ENCODE assay signal across 11 cellular contexts in genomic region chr11:27468643-27469332, GRCh38. TPM values are rescaled to one million over a fixed set of nuclear protein-coding genes. Genes with fewer than 3 reads are reported as not detected.
DNase-seq lines count a peak whose midpoint lies in the region; ATAC-seq and TF ChIP-seq lines count a peak whose summit lies in the region.
"Had no signal": no experiment of that assay in that cellular context is flagged by ENCODE, and none has a peak within 500 bp of the region (broad histone marks: within the 10 kb centered on the region; RNA-seq: fewer than 3 reads in every experiment).

No MANE protein-coding gene starts in this region.

- H3K9me3 Mint-ChIP-seq in WTC11, result no peaks in the 10 kb centered on the region
- H3K9me3 Mint-ChIP-seq: activated naive CD8-positive, alpha-beta T cell treated with anti-CD3 and anti-CD28 coated beads, Interleukin-2, amount 10 ng/mL, durations not matched to agents 7 days and 5 days had no signal

- TF ChIP-seq CTCF in WTC11 (IDR thresholded peaks at IDR 0.05) (no peak), prostate gland (IDR thresholded peaks at IDR 0.05) (no peak)

- peak overlapping the region; percentile 98 for H3K27ac ChIP-seq in GM23248
- H3K27ac ChIP-seq in prostate gland, result peak overlapping the region; percentile 26 to 82

- in situ Hi-C loops in GM23248 (cut with MboI), result no loop called here

- H3K27ac Mint-ChIP-seq in WTC11, result peak overlapping the region; percentile 81
- H3K27ac Mint-ChIP-seq: activated naive CD8-positive, alpha-beta T cell treated with anti-CD3 and anti-CD28 coated beads, Interleukin-2, amount 10 ng/mL, durations not matched to agents 7 days and 5 days had no signal

- peak overlapping the region; percentile 98 for H3K4me3 ChIP-seq in GM23248
- H3K4me3 ChIP-seq in prostate gland, result peak overlapping the region; percentile 4 to 24

- H3K4me1 ChIP-seq in GM23248 (ENCODE audit: insufficient read depth), result peaks cover 53% of the 10 kb centered on the region
- peaks cover 8% of the 10 kb centered on the region for H3K4me1 ChIP-seq in prostate gland (replicated peaks)

- H3K9ac ChIP-seq in GM23248, result peak overlapping the region; percentile 87

- WGBS in GM23248 (ENCODE audit: low coverage in 1 of 2, low lambda C conversion rate in 2 of 2, missing lambda C conversion rate in 2 of 2), 2 experiments, result 41 to 47% methylated on average over 10 of the region's 10 CpGs
- WGBS in prostate gland, result 42% methylated on average over 10 of the region's 10 CpGs

- no peaks in the 10 kb centered on the region for H3K36me3 ChIP-seq in GM23248 (ENCODE audit: low read depth)
- no peaks in the 10 kb centered on the region for H3K36me3 ChIP-seq in prostate gland

- H4K20me1 ChIP-seq in GM23248 (ENCODE audit: insufficient read depth), result no peaks in the 10 kb centered on the region

- no peaks in the 10 kb centered on the region for H3K9me2 ChIP-seq in GM23248 (ENCODE audit: insufficient read depth)

- TF ChIP-seq POLR2A in prostate gland (IDR thresholded peaks at IDR 0.05), result no peak

- H3K9me3 ChIP-seq in GM23248 (ENCODE audit: low read depth) (no peaks in the 10 kb centered on the region), prostate gland (no peaks in the 10 kb centered on the region)

- peaks cover 68% of the 10 kb centered on the region for H3K4me1 Mint-ChIP-seq in WTC11

- no peak for ATAC-seq in WTC11

- H3K27me3 Mint-ChIP-seq in WTC11 (ENCODE audit: low read depth), result no peaks in the 10 kb centered on the region

- intact Hi-C loops in prostate gland (cut with DNase I), result no loop called here

- DNase-seq in GM23248 (peak; percentile 88), WTC11 (ENCODE audit: low spot score) (no peak), glomerular visceral epithelial cell (ENCODE audit: extremely low spot score) (peak; percentile 65), prostate gland (ENCODE audit: low spot score) (peak; percentile 33), NCI-H1105 treated with DMSO at 0.1 percent for 48 hours (lab: John Stamatoyannopoulos, UW) (no peak), AG08395 (ENCODE audit: low spot score) (no peak)
- DNase-seq in activated effector memory CD4-positive, alpha-beta T cell treated with anti-CD3 and anti-CD28 coated beads, Interleukin-2, amount 50 U/mL, for 16 hours, result no peak
- DNase-seq in activated naive CD4-positive, alpha-beta T cell (lab: John Stamatoyannopoulos, UW), result no peak
- DNase-seq: activated naive CD8-positive, alpha-beta T cell treated with anti-CD3 and anti-CD28 coated beads, Interleukin-2, amount 10 ng/mL, durations not matched to agents 7 days and 5 days; islet precursor cell; NCI-H524 had no signal

- peaks cover 73% of the 10 kb centered on the region for H3K79me2 ChIP-seq in GM23248 (ENCODE audit: insufficient read depth)

- H3K27me3 ChIP-seq in GM23248 (replicated peaks; ENCODE audit: insufficient read depth), result no peaks in the 10 kb centered on the region
- no peaks in the 10 kb centered on the region for H3K27me3 ChIP-seq in prostate gland (replicated peaks; ENCODE audit: insufficient read depth)

- peak overlapping the region; percentile 85 for H3K4me2 ChIP-seq in GM23248 (ENCODE audit: unreplicated experiment)

- CTCF ChIA-PET in WTC11 (lab: Charles Lee), result no interaction called here

- no peak overlapping the region for H2AFZ ChIP-seq in GM23248

- peaks cover 48% of the 10 kb centered on the region for H3F3A ChIP-seq in GM23248 (ENCODE audit: insufficient read depth)

- H3K36me3 Mint-ChIP-seq in WTC11, result peaks cover 7% of the 10 kb centered on the region

- H3K4me3 Mint-ChIP-seq in WTC11, result peak overlapping the region; percentile 83
- H3K4me3 Mint-ChIP-seq: activated naive CD8-positive, alpha-beta T cell treated with anti-CD3 and anti-CD28 coated beads, Interleukin-2, amount 10 ng/mL, durations not matched to agents 7 days and 5 days had no signal

- POLR2A ChIA-PET in WTC11 (lab: Charles Lee), result no interaction called here

TF ChIP-seq in WTC11, 78 proteins besides CTCF, POLR2A, EP300 and RAD21:
- TF ChIP-seq ATF3 (CRISPR knock-in tag; conservative IDR thresholded peaks at IDR 0.05), result no peak
- TF ChIP-seq ZNF263 (CRISPR knock-in tag; IDR thresholded peaks at IDR 0.05; ENCODE audit: low read depth), result no peak
- no peak for TF ChIP-seq FOXP1 (CRISPR knock-in tag; IDR thresholded peaks at IDR 0.05; ENCODE audit: borderline replicate concordance)
- no peak for TF ChIP-seq SP1 (CRISPR knock-in tag; conservative IDR thresholded peaks at IDR 0.05)
- no peak for TF ChIP-seq MXD4 (CRISPR knock-in tag; IDR thresholded peaks at IDR 0.05; ENCODE audit: borderline replicate concordance)
- TF ChIP-seq TEAD1 (CRISPR knock-in tag; IDR thresholded peaks at IDR 0.05), result no peak
- TF ChIP-seq STAT6 (CRISPR knock-in tag; conservative IDR thresholded peaks at IDR 0.05; ENCODE audit: low read depth), result no peak
- no peak for TF ChIP-seq EMX1 (CRISPR knock-in tag; IDR thresholded peaks at IDR 0.05)
- no peak for TF ChIP-seq NR3C1 (CRISPR knock-in tag; conservative IDR thresholded peaks at IDR 0.05; ENCODE audit: low read depth)
- no peak for TF ChIP-seq TEAD4 (CRISPR knock-in tag; IDR thresholded peaks at IDR 0.05)
- TF ChIP-seq SOX15 (CRISPR knock-in tag; IDR thresholded peaks at IDR 0.05), result no peak
- TF ChIP-seq USF2 (CRISPR knock-in tag; IDR thresholded peaks at IDR 0.05), result no peak
- no peak for TF ChIP-seq GABPB1 (CRISPR knock-in tag; IDR thresholded peaks at IDR 0.05)
TF ChIP-seq in WTC11: peak in this region for 0.

RNA-seq across cellular contexts. Expression of gene LGR4, which starts 3.8 kb away (rescaled TPM):
- 58.6 and 59.2 TPM in 2 replicates for total RNA-seq in GM23248 (2014; rRNA removed; shearing (Covaris generic))
- 14.4 and 14.9 TPM in 2 replicates for polyA plus RNA-seq in GM23248 (2016; fragmentation: Nextera tagmentation; extraction: Ambion mirVana)
- total RNA-seq in WTC11 (2021), result 47.8 to 53.8 TPM (median 51.1 TPM) in 3 replicates
- total RNA-seq in prostate gland, result 10 to 100 TPM; 49.2 to 97.2 TPM

RNA-seq across cellular contexts. Expression of gene LIN7C, which starts 37.8 kb away (rescaled TPM):
- 47.0 and 51.1 TPM in 2 replicates for total RNA-seq in GM23248 (2014; rRNA removed; shearing (Covaris generic))
- polyA plus RNA-seq in GM23248 (2016; fragmentation: Nextera tagmentation; extraction: Ambion mirVana), result 43.0 and 45.1 TPM in 2 replicates
- total RNA-seq in WTC11 (2021) (38.5 to 41.5 TPM (median 39.4 TPM) in 3 replicates), prostate gland (10 to 100 TPM; 30.0 to 48.7 TPM)

Comparison
In these comparisons a context has a peak if more than half of its experiments do, and no peak if none do; other contexts are left out.
1. DNase-seq: peak in GM23248 (single experiment), glomerular visceral epithelial cell (single experiment) and prostate gland (single experiment); none in WTC11 (single experiment), activated effector memory CD4-positive, alpha-beta T cell treated with anti-CD3 and anti-CD28 coated beads, Interleukin-2, amount 50 U/mL, for 16 hours (single experiment), NCI-H1105 treated with DMSO at 0.1 percent for 48 hours (single experiment), AG08395 (single experiment) and activated naive CD4-positive, alpha-beta T cell (0 of 4).